Comparison of ENCODE assay signal across 19 cellular contexts in genomic region chr3:120368172-120368571, GRCh38. TPM values are rescaled to one million over a fixed set of nuclear protein-coding genes. Genes with fewer than 3 reads are reported as not detected.
DNase-seq lines count a peak whose midpoint lies in the region; ATAC-seq, FAIRE-seq and TF ChIP-seq lines count a peak whose summit lies in the region.
"Had no signal": no experiment of that assay in that cellular context is flagged by ENCODE, and none has a peak within 500 bp of the region (broad histone marks: within the 10 kb centered on the region; RNA-seq: fewer than 3 reads in every experiment).

No MANE protein-coding gene starts in this region.

- H2BK15ac ChIP-seq in mesenchymal stem cell (ENCODE audit: low read depth, poor library complexity, severe bottlenecking), result no peak overlapping the region

- no peak overlapping the region for H2AFZ ChIP-seq in mesenchymal stem cell (ENCODE audit: low read depth, low read length)

- peaks cover 16% of the 10 kb centered on the region for H3K27me3 Mint-ChIP-seq in activated CD8-positive, alpha-beta T cell treated with anti-CD3 and anti-CD28 coated beads for 36 hours
- H3K27me3 Mint-ChIP-seq in activated CD8-positive, alpha-beta T cell treated with anti-CD3 and anti-CD28 coated beads, Interleukin-2, amount 10 ng/mL, durations not matched to agents 7 days and 5 days (ENCODE audit: low read depth), result peaks cover 31% of the 10 kb centered on the region

- no peak overlapping the region for H3K23ac ChIP-seq in mesenchymal stem cell (ENCODE audit: low read length in 2 of 2)

- H3K14ac ChIP-seq in mesenchymal stem cell (ENCODE audit: low read length in 2 of 2), result no peak overlapping the region

- H3K27ac Mint-ChIP-seq in activated CD8-positive, alpha-beta T cell treated with anti-CD3 and anti-CD28 coated beads for 36 hours, result no peak overlapping the region
- no peak overlapping the region for H3K27ac Mint-ChIP-seq in activated CD8-positive, alpha-beta T cell treated with anti-CD3 and anti-CD28 coated beads, Interleukin-2, amount 10 ng/mL, durations not matched to agents 7 days and 5 days
- H3K27ac Mint-ChIP-seq: CD8-positive, alpha-beta T cell had no signal

- no peak overlapping the region for H3K4me2 ChIP-seq in mesenchymal stem cell (ENCODE audit: low read length, poor library complexity, severe bottlenecking)
- H3K4me2 ChIP-seq: BLaER1, KMS-11 had no signal

- FAIRE-seq in GM19239 (lab: Jason Lieb, UNC), result peak; percentile 51
- FAIRE-seq: D721Med had no signal

- intact Hi-C loops in activated CD8-positive, alpha-beta T cell treated with anti-CD3 and anti-CD28 coated beads for 36 hours (cut with micrococcal nuclease), result no loop called here

- H3K27ac ChIP-seq in mesenchymal stem cell (ENCODE audit: low read length, poor library complexity, severe bottlenecking), result no peak overlapping the region
- H3K27ac ChIP-seq: BLaER1, KMS-11, SJSA1 had no signal

- H3K18ac ChIP-seq in mesenchymal stem cell (ENCODE audit: low read depth in 1 of 2, low read length in 2 of 2), result no peak overlapping the region

- H2BK120ac ChIP-seq in mesenchymal stem cell (ENCODE audit: low read depth, low read length), result no peak overlapping the region

- no peaks in the 10 kb centered on the region for H3K4me1 Mint-ChIP-seq in activated CD8-positive, alpha-beta T cell treated with anti-CD3 and anti-CD28 coated beads for 36 hours (ENCODE audit: low read depth)
- H3K4me1 Mint-ChIP-seq in activated CD8-positive, alpha-beta T cell treated with anti-CD3 and anti-CD28 coated beads, Interleukin-2, amount 10 ng/mL, durations not matched to agents 7 days and 5 days (ENCODE audit: low read depth), result no peaks in the 10 kb centered on the region

- WGBS in mesenchymal stem cell, result 77% methylated on average over 3 of the region's 3 CpGs

- DNase-seq in activated CD8-positive, alpha-beta T cell treated with anti-CD3 and anti-CD28 coated beads for 36 hours, result no peak
- no peak for DNase-seq in activated CD8-positive, alpha-beta T cell treated with anti-CD3 and anti-CD28 coated beads, Interleukin-2, amount 10 ng/mL, durations not matched to agents 7 days and 5 days
- DNase-seq in GM19239 (ENCODE audit: insufficient read length, low spot score) (no peak), mesenchymal stem cell (no peak), MV-4-11 (lab: John Stamatoyannopoulos, UW) (no peak)
- DNase-seq: 8988T; CD8-positive, alpha-beta T cell; DMS79 treated with DMSO at 0.1 percent for 48 hours; HCEC 1CT; NCI-H1048; NCI-H1436 treated with DMSO at 0.1 percent for 48 hours; NCI-H524 treated with DMSO at 0.1 percent for 48 hours had no signal

- no peak overlapping the region for H2BK12ac ChIP-seq in mesenchymal stem cell (ENCODE audit: low read length in 2 of 2)

- H2BK5ac ChIP-seq in mesenchymal stem cell (ENCODE audit: low read depth, low read length, poor library complexity, severe bottlenecking), result no peak overlapping the region

- peak; percentile 37 for ATAC-seq in activated CD8-positive, alpha-beta T cell treated with anti-CD3 and anti-CD28 coated beads for 36 hours
- no peak for ATAC-seq in activated CD8-positive, alpha-beta T cell treated with anti-CD3 and anti-CD28 coated beads, Interleukin-2, amount 10 ng/mL, durations not matched to agents 7 days and 5 days
- ATAC-seq in HG02885 (IDR thresholded peaks at IDR 0.05; ENCODE audit: poor library complexity, unreplicated experiment) (peak; percentile 71), HG03469 (IDR thresholded peaks at IDR 0.05; ENCODE audit: unreplicated experiment) (no peak), GM21381 (IDR thresholded peaks at IDR 0.05; ENCODE audit: unreplicated experiment) (no peak)
- ATAC-seq: CD8-positive, alpha-beta T cell had no signal

- H3K36me3 Mint-ChIP-seq in activated CD8-positive, alpha-beta T cell treated with anti-CD3 and anti-CD28 coated beads for 36 hours (ENCODE audit: low read depth), result no peaks in the 10 kb centered on the region
- H3K36me3 Mint-ChIP-seq in activated CD8-positive, alpha-beta T cell treated with anti-CD3 and anti-CD28 coated beads, Interleukin-2, amount 10 ng/mL, durations not matched to agents 7 days and 5 days (ENCODE audit: low read depth), result no peaks in the 10 kb centered on the region
- H3K36me3 Mint-ChIP-seq: CD8-positive, alpha-beta T cell had no signal

- no peak overlapping the region for H3K4me3 Mint-ChIP-seq in activated CD8-positive, alpha-beta T cell treated with anti-CD3 and anti-CD28 coated beads for 36 hours
- H3K4me3 Mint-ChIP-seq in activated CD8-positive, alpha-beta T cell treated with anti-CD3 and anti-CD28 coated beads, Interleukin-2, amount 10 ng/mL, durations not matched to agents 7 days and 5 days, result no peak overlapping the region
- H3K4me3 Mint-ChIP-seq: CD8-positive, alpha-beta T cell had no signal

- H3K27me3 ChIP-seq in mesenchymal stem cell (ENCODE audit: control insufficient read depth in 1 of 2, insufficient read depth in 1 of 2, low read length in 2 of 2), result peaks cover 0 to 5% of the 10 kb centered on the region in 2 experiments
- H3K27me3 ChIP-seq: BLaER1 had no signal

- no peaks in the 10 kb centered on the region for H3K36me3 ChIP-seq in mesenchymal stem cell (ENCODE audit: control insufficient read depth in 1 of 2, insufficient read depth in 2 of 2, low read depth in 1 of 2, low read length in 2 of 2)
- H3K36me3 ChIP-seq: BLaER1, SJSA1 had no signal

- H3K4me1 ChIP-seq in mesenchymal stem cell (ENCODE audit: control insufficient read depth, insufficient read depth, low read depth, low read length), result no peaks in the 10 kb centered on the region
- H3K4me1 ChIP-seq: BLaER1, SJSA1 had no signal

- no peaks in the 10 kb centered on the region for H3K79me1 ChIP-seq in mesenchymal stem cell (replicated peaks; ENCODE audit: low read length, poor library complexity, severe bottlenecking)

- H4K8ac ChIP-seq in mesenchymal stem cell (ENCODE audit: low read length), result no peak overlapping the region

- H3K4me3 ChIP-seq in mesenchymal stem cell (ENCODE audit: insufficient read depth in 1 of 2, low read depth in 1 of 2, low read length in 2 of 2), result no peak overlapping the region
- H3K4me3 ChIP-seq: BLaER1, SJSA1 had no signal

- CTCF ChIA-PET in activated CD8-positive, alpha-beta T cell treated with anti-CD3 and anti-CD28 coated beads for 36 hours (lab: Charles Lee), result no interaction called here
- CTCF ChIA-PET in activated CD8-positive, alpha-beta T cell treated with anti-CD3 and anti-CD28 coated beads, Interleukin-2, amount 10 ng/mL, durations not matched to agents 7 days and 5 days (lab: Charles Lee), result interaction anchor here (0.6 to 1.0 kb wide), 2 partner anchors 9 to 35 kb away, joined by 3 read pairs; no protein-coding TSS in a partner anchor

- H3K4ac ChIP-seq in mesenchymal stem cell (ENCODE audit: low read depth in 1 of 2, low read length in 2 of 2), result no peak overlapping the region

- no peak for TF ChIP-seq CTCF in activated CD8-positive, alpha-beta T cell treated with anti-CD3 and anti-CD28 coated beads for 36 hours (IDR thresholded peaks at IDR 0.05)

- POLR2A ChIA-PET in activated CD8-positive, alpha-beta T cell treated with anti-CD3 and anti-CD28 coated beads for 36 hours (lab: Charles Lee), result interaction anchor here (1.2 kb wide), 1 partner anchor 16 kb away, joined by 3 read pairs; no protein-coding TSS in a partner anchor
- POLR2A ChIA-PET in activated CD8-positive, alpha-beta T cell treated with anti-CD3 and anti-CD28 coated beads, Interleukin-2, amount 10 ng/mL, durations not matched to agents 7 days and 5 days (lab: Charles Lee), result no interaction called here

- H3K9me3 ChIP-seq in mesenchymal stem cell (ENCODE audit: control insufficient read depth, low read length), result no peaks in the 10 kb centered on the region
- H3K9me3 ChIP-seq: BLaER1, SJSA1 had no signal

- H2AK5ac ChIP-seq in mesenchymal stem cell (ENCODE audit: low read length, severe bottlenecking), result peak overlapping the region; percentile 84

- H4K91ac ChIP-seq in mesenchymal stem cell (ENCODE audit: low read length), result no peak overlapping the region

- H3K9ac ChIP-seq in mesenchymal stem cell (ENCODE audit: low read length), result no peak overlapping the region
- H3K9ac ChIP-seq: BLaER1, KMS-11 had no signal

- no peaks in the 10 kb centered on the region for H3K9me3 Mint-ChIP-seq in activated CD8-positive, alpha-beta T cell treated with anti-CD3 and anti-CD28 coated beads for 36 hours
- no peaks in the 10 kb centered on the region for H3K9me3 Mint-ChIP-seq in activated CD8-positive, alpha-beta T cell treated with anti-CD3 and anti-CD28 coated beads, Interleukin-2, amount 10 ng/mL, durations not matched to agents 7 days and 5 days (ENCODE audit: insufficient read depth)
- H3K9me3 Mint-ChIP-seq: CD8-positive, alpha-beta T cell had no signal

RNA-seq across cellular contexts. Expression of gene LRRC58, which starts 19.0 kb away (rescaled TPM):
- 10 to 100 TPM; 29.1 to 30.7 TPM for total RNA-seq in activated CD8-positive, alpha-beta T cell treated with anti-CD3 and anti-CD28 coated beads for 36 hours
- total RNA-seq in activated CD8-positive, alpha-beta T cell treated with anti-CD3 and anti-CD28 coated beads, Interleukin-2, amount 10 ng/mL, durations not matched to agents 7 days and 5 days, result 10 to 100 TPM; 25.5 to 27.9 TPM
- 14.2 TPM for polyA plus RNA-seq in mesenchymal stem cell (2013, experiment 1 of 2)
- polyA plus RNA-seq in mesenchymal stem cell (2013, experiment 2 of 2), result 14.6 TPM

Comparison
In these comparisons a context has a peak if more than half of its experiments do, and no peak if none do; other contexts are left out.
1. ATAC-seq: peak in activated CD8-positive, alpha-beta T cell treated with anti-CD3 and anti-CD28 coated beads for 36 hours (single experiment) and HG02885 (single experiment); none in activated CD8-positive, alpha-beta T cell treated with anti-CD3 and anti-CD28 coated beads, Interleukin-2, amount 10 ng/mL, durations not matched to agents 7 days and 5 days (single experiment), HG03469 (single experiment) and GM21381 (single experiment).